27 cellular contexts compared by ENCODE assay signal in the genomic region with DNA sequence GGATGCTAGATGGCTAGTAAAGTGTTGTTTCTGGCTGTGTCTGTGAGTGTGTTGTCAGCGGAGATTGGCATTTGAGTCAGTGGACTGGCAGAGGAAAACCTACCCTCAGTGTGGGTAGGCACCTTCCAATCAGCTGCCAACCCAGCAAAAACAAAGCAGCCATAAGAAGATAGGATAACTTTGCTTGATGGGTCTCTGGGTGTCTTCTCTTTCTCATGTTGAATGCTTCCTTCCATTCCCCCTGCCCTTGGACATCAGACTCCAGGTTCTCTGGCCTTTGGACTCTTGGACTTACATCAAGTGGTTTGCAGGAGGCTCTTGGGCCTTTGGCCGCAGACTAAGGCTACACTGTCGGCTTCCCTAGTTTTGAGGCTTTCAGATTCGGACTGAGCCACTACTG.
"Had no signal": no experiment of that assay in that cellular context is flagged by ENCODE, and none has a peak within 500 bp of the region (broad histone marks: within the 10 kb centered on the region; RNA-seq: fewer than 3 reads in every experiment).

No MANE protein-coding gene starts in this region.

- H2AFZ ChIP-seq: neural progenitor cell had no signal

- H3K27me3 Mint-ChIP-seq: naive thymus-derived CD4-positive, alpha-beta T cell; stimulated activated naive B cell treated with anti-CD40 and anti-IgM and Interleukin-4, amounts not matched to agents 10 μg/mL and 1 μg/mL and 100 μg/mL, for 72 hours; stimulated activated naive CD8-positive, alpha-beta T cell treated with anti-CD3 and anti-CD28 coated beads, Interleukin-15, Interleukin-2, amounts not matched to agents 100 ng/mL and 50 ng/mL, for 24 hours; type B pancreatic cell had no signal

- H3K4me3 Mint-ChIP-seq: naive thymus-derived CD4-positive, alpha-beta T cell; natural killer cell; nephron; neural progenitor cell; stimulated activated effector memory CD8-positive, alpha-beta T cell treated with anti-CD3 and anti-CD28 coated beads, Interleukin-12 subunit alpha, Interleukin-12 subunit beta, amount 100 ng/mL, for 72 hours; stimulated activated naive B cell treated with anti-CD40 and anti-IgM and Interleukin-4, amounts not matched to agents 10 μg/mL and 1 μg/mL and 100 μg/mL, for 72 hours; stimulated activated naive CD8-positive, alpha-beta T cell treated with anti-CD3 and anti-CD28 coated beads, Interleukin-15, Interleukin-2, amounts not matched to agents 100 ng/mL and 50 ng/mL, for 24 hours; type B pancreatic cell had no signal

- DNase-seq: naive thymus-derived CD4-positive, alpha-beta T cell; natural killer cell; nucleus accumbens; pancreas; right cardiac atrium; right lobe of liver; sigmoid colon; small intestine; stimulated activated CD4-positive, alpha-beta T cell treated with anti-CD3 and anti-CD28 coated beads, Interleukin-15, amount 100 ng/mL, for 24 hours; stimulated activated CD4-positive, alpha-beta T cell treated with anti-CD3 and anti-CD28 coated beads, Interleukin-2, amount 100 ng/mL, for 24 hours; stimulated activated CD4-positive, alpha-beta T cell treated with anti-CD3 and anti-CD28 coated beads, Interleukin-2, amount 100 ng/mL, for 48 hours; stimulated activated CD4-positive, alpha-beta T cell treated with anti-CD3 and anti-CD28 coated beads, Interleukin-4, amount 100 ng/mL, for 24 hours; stimulated activated naive B cell treated with anti-CD40 and anti-IgM and Interleukin-4, amounts not matched to agents 10 μg/mL and 1 μg/mL and 100 μg/mL, for 72 hours; stimulated activated naive CD4-positive, alpha-beta T cell treated with Interleukin-2 at 50 U/mL for 16 hours; stomach; thyroid gland; upper lobe of right lung; uterus had no signal

- H3K9me3 Mint-ChIP-seq: nephron; neural progenitor cell; stimulated activated naive B cell treated with anti-CD40 and anti-IgM and Interleukin-4, amounts not matched to agents 10 μg/mL and 1 μg/mL and 100 μg/mL, for 72 hours had no signal

- H3K4me3 ChIP-seq: neural progenitor cell, pancreas, prostate gland, right lobe of liver, sigmoid colon, stomach, thoracic aorta, thyroid gland, tibial nerve, upper lobe of right lung, uterus had no signal

- H3K9ac ChIP-seq: neural progenitor cell had no signal

- ATAC-seq: naive thymus-derived CD4-positive, alpha-beta T cell; natural killer cell; pancreas; right cardiac atrium; stimulated activated effector memory CD8-positive, alpha-beta T cell treated with anti-CD3 and anti-CD28 coated beads, Interleukin-12 subunit alpha, Interleukin-12 subunit beta, amount 100 ng/mL, for 72 hours; stimulated activated naive B cell treated with anti-CD40 and anti-IgM and Interleukin-4, amounts not matched to agents 10 μg/mL and 1 μg/mL and 100 μg/mL, for 72 hours; upper lobe of right lung had no signal

- H3K9me3 ChIP-seq: neutrophil, pancreas, prostate gland, right lobe of liver, sigmoid colon, stomach, thoracic aorta, thyroid gland, tibial nerve, upper lobe of right lung, uterus had no signal

- H3K36me3 ChIP-seq: neural progenitor cell, neutrophil, pancreas, prostate gland, right lobe of liver, sigmoid colon, stomach, thoracic aorta, thyroid gland, tibial nerve, upper lobe of right lung, uterus had no signal

- H3K27ac Mint-ChIP-seq: naive thymus-derived CD4-positive, alpha-beta T cell; natural killer cell; nephron; neural progenitor cell; stimulated activated effector memory CD8-positive, alpha-beta T cell treated with anti-CD3 and anti-CD28 coated beads, Interleukin-12 subunit alpha, Interleukin-12 subunit beta, amount 100 ng/mL, for 72 hours; stimulated activated naive B cell treated with anti-CD40 and anti-IgM and Interleukin-4, amounts not matched to agents 10 μg/mL and 1 μg/mL and 100 μg/mL, for 72 hours; stimulated activated naive CD8-positive, alpha-beta T cell treated with anti-CD3 and anti-CD28 coated beads, Interleukin-15, Interleukin-2, amounts not matched to agents 100 ng/mL and 50 ng/mL, for 24 hours; type B pancreatic cell had no signal

- H3K4me1 ChIP-seq: neural progenitor cell, pancreas, prostate gland, right lobe of liver, sigmoid colon, stomach, thyroid gland, tibial nerve, upper lobe of right lung, uterus had no signal

- H3K27me3 ChIP-seq: neural progenitor cell, neutrophil, pancreas, right lobe of liver, sigmoid colon, stomach, thyroid gland, tibial nerve, upper lobe of right lung, uterus had no signal

- H3K36me3 Mint-ChIP-seq: naive thymus-derived CD4-positive, alpha-beta T cell; neural progenitor cell; stimulated activated effector memory CD8-positive, alpha-beta T cell treated with anti-CD3 and anti-CD28 coated beads, Interleukin-12 subunit alpha, Interleukin-12 subunit beta, amount 100 ng/mL, for 72 hours; stimulated activated naive B cell treated with anti-CD40 and anti-IgM and Interleukin-4, amounts not matched to agents 10 μg/mL and 1 μg/mL and 100 μg/mL, for 72 hours; type B pancreatic cell had no signal

- H3K4me1 Mint-ChIP-seq: naive thymus-derived CD4-positive, alpha-beta T cell; natural killer cell; nephron; stimulated activated effector memory CD8-positive, alpha-beta T cell treated with anti-CD3 and anti-CD28 coated beads, Interleukin-12 subunit alpha, Interleukin-12 subunit beta, amount 100 ng/mL, for 72 hours; stimulated activated naive B cell treated with anti-CD40 and anti-IgM and Interleukin-4, amounts not matched to agents 10 μg/mL and 1 μg/mL and 100 μg/mL, for 72 hours had no signal

- H3K27ac ChIP-seq: neural progenitor cell, neutrophil, pancreas, prostate gland, right lobe of liver, sigmoid colon, stomach, thoracic aorta, thyroid gland, tibial nerve, upper lobe of right lung, uterus had no signal

- H3K4me2 ChIP-seq: neural progenitor cell had no signal
